Comparison of ENCODE assay signal across 16 cellular contexts in genomic region chr19:45772130-45772880, GRCh38. TPM values are rescaled to one million over a fixed set of nuclear protein-coding genes. Genes with fewer than 3 reads are reported as not detected.
DNase-seq lines count a peak whose midpoint lies in the region; ATAC-seq, FAIRE-seq and TF ChIP-seq lines count a peak whose summit lies in the region.
"Had no signal": no experiment of that assay in that cellular context is flagged by ENCODE, and none has a peak within 500 bp of the region (broad histone marks: within the 10 kb centered on the region; RNA-seq: fewer than 3 reads in every experiment).

No MANE protein-coding gene starts in this region.

- RAD21 ChIA-PET in HCT116 (lab: Charles Lee; ENCODE audit: low non-redundant PET in 1 of 2, low total read pairs in 2 of 2, uncharacterized antibody in 2 of 2, unreplicated experiment in 2 of 2): no interaction called here

- peaks cover 41% of the 10 kb centered on the region for H3K4me1 ChIP-seq in BLaER1
- H3K4me1 ChIP-seq in HCT116 (ENCODE audit: control insufficient read depth in 1 of 2, insufficient read depth in 2 of 2, low read length in 2 of 2): peaks cover 7 to 32% of the 10 kb centered on the region in 2 experiments
- H3K4me1 ChIP-seq in astrocyte (ENCODE audit: insufficient read depth, low read length): peaks cover 11% of the 10 kb centered on the region

- POLR2A ChIA-PET in HCT116 (lab: Charles Lee): no interaction called here

- H3K4me2 ChIP-seq in BLaER1 (peak overlapping the region; percentile 98), HCT116 (ENCODE audit: low read length) (no peak overlapping the region), astrocyte (ENCODE audit: low read length) (no peak overlapping the region)

- H4K20me1 ChIP-seq in BLaER1: peaks cover 24% of the 10 kb centered on the region
- H4K20me1 ChIP-seq in HCT116 (ENCODE audit: insufficient read depth): no peaks in the 10 kb centered on the region
- peaks cover 35% of the 10 kb centered on the region for H4K20me1 ChIP-seq in astrocyte (ENCODE audit: insufficient read depth, low read length)

- H3K36me3 ChIP-seq in BLaER1 (peaks cover 7% of the 10 kb centered on the region; the same call in 1 of the 2 replicates), HCT116 (ENCODE audit: control insufficient read depth in 1 of 2, insufficient read depth in 2 of 2, low read length in 2 of 2) (peaks cover 0 to 4% of the 10 kb centered on the region in 2 experiments; a peak in 3 of 4 replicates), astrocyte (ENCODE audit: insufficient read depth, low read length) (peaks cover 14% of the 10 kb centered on the region)

- ATAC-seq in HCT116 (no peak), GM18870 (IDR thresholded peaks at IDR 0.05; ENCODE audit: unreplicated experiment) (no peak)
- ATAC-seq in stimulated activated naive CD8-positive, alpha-beta T cell treated with anti-CD3 and anti-CD28 coated beads, Interleukin-15, Interleukin-2, amounts not matched to agents 100 U/mL and 50 U/mL, for 24 hours: no peak

- H3K27me3 Mint-ChIP-seq in astrocyte (ENCODE audit: low read depth, unreplicated experiment): no peaks in the 10 kb centered on the region

- H3K4me3 ChIP-seq in BLaER1: no peak overlapping the region
- H3K4me3 ChIP-seq in HCT116 (replicated peaks in 1 of 2; ENCODE audit: low read depth in 1 of 2, low read length in 2 of 2): no peak overlapping the region
- no peak overlapping the region for H3K4me3 ChIP-seq in astrocyte (ENCODE audit: insufficient read depth, low read depth, low read length)
- H3K4me3 ChIP-seq: esophagus squamous epithelium had no signal

- intact Hi-C loops in HCT116 (cut with micrococcal nuclease): loop anchor here (10.0 kb wide), 1 partner anchor 678 kb away; the partner anchor contains the start of gene PPP1R37
- intact Hi-C loops in posterior cingulate gyrus (cut with DNase I): no loop called here

- H3K4me3 Mint-ChIP-seq in astrocyte (ENCODE audit: unreplicated experiment): peak overlapping the region; percentile 17
- H3K4me3 Mint-ChIP-seq: stimulated activated naive CD8-positive, alpha-beta T cell treated with anti-CD3 and anti-CD28 coated beads, Interleukin-15, Interleukin-2, amounts not matched to agents 100 ng/mL and 50 ng/mL, for 24 hours had no signal

- TF ChIP-seq CTCF in HCT116 (IDR thresholded peaks at IDR 0.05 in 2 of 3, conservative IDR thresholded peaks at IDR 0.05 in 1 of 3; ENCODE audit: borderline replicate concordance in 1 of 3, insufficient read depth in 1 of 3, low read depth in 2 of 3, low read length in 2 of 3) (no peak), astrocyte (IDR thresholded peaks at IDR 0.05; ENCODE audit: insufficient read depth, low read depth, low read length) (no peak)

- H3K79me2 ChIP-seq in HCT116 (ENCODE audit: insufficient read depth, low read length) (no peaks in the 10 kb centered on the region), astrocyte (ENCODE audit: insufficient read depth, low read length) (no peaks in the 10 kb centered on the region)

- peak overlapping the region; percentile 21 for H3K9ac ChIP-seq in BLaER1
- H3K9ac ChIP-seq in HCT116 (ENCODE audit: low read length): no peak overlapping the region
- H3K9ac ChIP-seq in astrocyte (ENCODE audit: low read length): no peak overlapping the region

- TF ChIP-seq POLR2A in HCT116 (IDR thresholded peaks at IDR 0.05; ENCODE audit: borderline replicate concordance, extremely low read depth, insufficient read depth, insufficient read length): no peak

- H3K9me3 Mint-ChIP-seq in astrocyte (ENCODE audit: unreplicated experiment): no peaks in the 10 kb centered on the region
- H3K9me3 Mint-ChIP-seq: stimulated activated naive CD8-positive, alpha-beta T cell treated with anti-CD3 and anti-CD28 coated beads, Interleukin-15, Interleukin-2, amounts not matched to agents 100 ng/mL and 50 ng/mL, for 24 hours had no signal

- DNase-seq in HCT116 (ENCODE audit: low read depth, low spot score) (no peak), astrocyte (ENCODE audit: low read depth) (no peak), myocyte (ENCODE audit: low read depth) (peak; percentile 58), posterior cingulate gyrus (no peak)
- DNase-seq in stimulated activated naive CD8-positive, alpha-beta T cell treated with anti-CD3 and anti-CD28 coated beads, Interleukin-15, Interleukin-2, amounts not matched to agents 100 U/mL and 50 U/mL, for 24 hours: no peak
- no peak for DNase-seq in activated naive CD4-positive, alpha-beta T cell (lab: John Stamatoyannopoulos, UW)
- DNase-seq: activated gamma-delta T cell treated with Interleukin-2 at 50 U/mL for 16 hours, BE2C, esophagus squamous epithelium, mesendoderm, NCI-H1694 treated with DMSO at 0.1 percent for 48 hours had no signal

- TF ChIP-seq RAD21 in HCT116 (IDR thresholded peaks at IDR 0.05; ENCODE audit: low read depth): no peak

- H3K27ac ChIP-seq in BLaER1 (no peak overlapping the region), HCT116 (ENCODE audit: low read depth, low read length) (peak overlapping the region; percentile 94), astrocyte (ENCODE audit: low read depth, low read length) (no peak overlapping the region)

- peak overlapping the region; percentile 7 for H3K27ac Mint-ChIP-seq in astrocyte (ENCODE audit: unreplicated experiment)
- H3K27ac Mint-ChIP-seq: stimulated activated naive CD8-positive, alpha-beta T cell treated with anti-CD3 and anti-CD28 coated beads, Interleukin-15, Interleukin-2, amounts not matched to agents 100 ng/mL and 50 ng/mL, for 24 hours had no signal

- H3K9me3 ChIP-seq in BLaER1 (no peaks in the 10 kb centered on the region), HCT116 (ENCODE audit: control insufficient read depth in 1 of 2, insufficient read depth in 1 of 2, low read depth in 1 of 2, low read length in 2 of 2) (no peaks in the 10 kb centered on the region), astrocyte (ENCODE audit: insufficient read depth, low read depth, low read length) (no peaks in the 10 kb centered on the region)
- H3K9me3 ChIP-seq: BE2C, esophagus squamous epithelium had no signal

- peaks cover 9% of the 10 kb centered on the region for H3K4me1 Mint-ChIP-seq in astrocyte (ENCODE audit: low read depth, unreplicated experiment)

- CTCF ChIA-PET in HCT116 (lab: Charles Lee): no interaction called here

- FAIRE-seq in astrocyte (lab: Jason Lieb, UNC): no peak
- FAIRE-seq: G401.6, GM18507 had no signal

- H2AFZ ChIP-seq in HCT116 (ENCODE audit: low read depth, low read length, poor library complexity, severe bottlenecking) (no peak overlapping the region), astrocyte (ENCODE audit: low read depth, low read length) (no peak overlapping the region)

- H3K27me3 ChIP-seq in BLaER1 (peaks cover 12% of the 10 kb centered on the region), HCT116 (ENCODE audit: insufficient read depth, low read length) (no peaks in the 10 kb centered on the region), astrocyte (ENCODE audit: insufficient read depth, low read length) (no peaks in the 10 kb centered on the region)

- no TSS peak for BruUV-seq in HCT116 (replicated peaks; lab: Mats Ljungman, UMichigan)

- no peaks in the 10 kb centered on the region for H3K9me2 ChIP-seq in HCT116 (ENCODE audit: insufficient read depth)

- H3K36me3 Mint-ChIP-seq in astrocyte (ENCODE audit: low read depth, unreplicated experiment): peaks cover 8% of the 10 kb centered on the region

TF ChIP-seq in HCT116, 20 proteins besides CTCF, POLR2A, EP300 and RAD21 (continues in another document):
- TF ChIP-seq ATF3 (IDR thresholded peaks at IDR 0.05) (no peak), ZBTB33 (IDR thresholded peaks at IDR 0.05; ENCODE audit: extremely low read depth, insufficient replicate concordance, low read length) (no peak), YY1 (IDR thresholded peaks at IDR 0.05; ENCODE audit: extremely low read depth, insufficient replicate concordance, low read depth, low read length) (no peak), SRF (IDR thresholded peaks at IDR 0.05; ENCODE audit: low read depth) (no peak), MAX (IDR thresholded peaks at IDR 0.05) (no peak), ELF1 (IDR thresholded peaks at IDR 0.05; ENCODE audit: borderline replicate concordance, low read depth) (no peak)

RNA-seq across cellular contexts. Expression of gene SIX5, which starts 3.3 kb away (rescaled TPM):
- total RNA-seq in HCT116 (2021; ENCODE audit: unreplicated experiment) (18.3 TPM), astrocyte (23.5 and 24.8 TPM in 2 replicates), myocyte (13.0 and 17.6 TPM in 2 replicates)
- polyA plus RNA-seq in HCT116 (2012): 9.5 and 11.1 TPM in 2 replicates
- 8.8 TPM for polyA plus RNA-seq in myocyte (2012)

RNA-seq across cellular contexts. Expression of gene DMPK, which starts 10.0 kb away (rescaled TPM):
- total RNA-seq in HCT116 (2021; ENCODE audit: unreplicated experiment): 52.5 TPM
- polyA plus RNA-seq in HCT116 (2012): 38.1 and 47.9 TPM in 2 replicates
- 55.9 and 75.2 TPM in 2 replicates for total RNA-seq in astrocyte
- total RNA-seq in myocyte: 907 and 1,143 TPM in 2 replicates
- 359 TPM for polyA plus RNA-seq in myocyte (2012)

RNA-seq across cellular contexts. Expression of gene DMWD, which starts 20.3 kb away (rescaled TPM):
- total RNA-seq in HCT116 (2021; ENCODE audit: unreplicated experiment): 56.8 TPM
- 28.1 and 28.5 TPM in 2 replicates for polyA plus RNA-seq in HCT116 (2012)
- total RNA-seq in astrocyte: 61.9 and 69.0 TPM in 2 replicates
- total RNA-seq in myocyte: 60.2 and 62.3 TPM in 2 replicates
- polyA plus RNA-seq in myocyte (2012): 59.1 TPM

RNA-seq across cellular contexts. Expression of gene MEIOSIN, which starts 39.1 kb away (rescaled TPM):
- 2.1 TPM for total RNA-seq in HCT116 (2021; ENCODE audit: unreplicated experiment)
- polyA plus RNA-seq in HCT116 (2012): 0.86 and 1.2 TPM in 2 replicates
- total RNA-seq in astrocyte: not detected in 2 replicates
- not detected in 2 replicates for total RNA-seq in myocyte
- polyA plus RNA-seq in myocyte (2012): not detected
- total RNA-seq: esophagus squamous epithelium had no signal

RNA-seq across cellular contexts. Expression of gene FBXO46, which starts 41.6 kb away (rescaled TPM):
- total RNA-seq in HCT116 (2021; ENCODE audit: unreplicated experiment) (31.7 TPM), astrocyte (19.6 and 21.1 TPM in 2 replicates), myocyte (9.0 TPM in 2 replicates)
- polyA plus RNA-seq in HCT116 (2012): 11.7 and 16.2 TPM in 2 replicates
- polyA plus RNA-seq in myocyte (2012): 6.8 TPM

Comparison
In these comparisons a context has a peak if more than half of its experiments do, and no peak if none do; other contexts are left out.
1. RNA of gene DMPK, which starts 10.0 kb away (total RNA-seq): 907 to 1,143 TPM in myocyte; 55.9 to 75.2 TPM in astrocyte and 52.5 TPM in HCT116 (single experiment); every median in the first group is over 10 times any median in the second.